In the genomic region with DNA sequence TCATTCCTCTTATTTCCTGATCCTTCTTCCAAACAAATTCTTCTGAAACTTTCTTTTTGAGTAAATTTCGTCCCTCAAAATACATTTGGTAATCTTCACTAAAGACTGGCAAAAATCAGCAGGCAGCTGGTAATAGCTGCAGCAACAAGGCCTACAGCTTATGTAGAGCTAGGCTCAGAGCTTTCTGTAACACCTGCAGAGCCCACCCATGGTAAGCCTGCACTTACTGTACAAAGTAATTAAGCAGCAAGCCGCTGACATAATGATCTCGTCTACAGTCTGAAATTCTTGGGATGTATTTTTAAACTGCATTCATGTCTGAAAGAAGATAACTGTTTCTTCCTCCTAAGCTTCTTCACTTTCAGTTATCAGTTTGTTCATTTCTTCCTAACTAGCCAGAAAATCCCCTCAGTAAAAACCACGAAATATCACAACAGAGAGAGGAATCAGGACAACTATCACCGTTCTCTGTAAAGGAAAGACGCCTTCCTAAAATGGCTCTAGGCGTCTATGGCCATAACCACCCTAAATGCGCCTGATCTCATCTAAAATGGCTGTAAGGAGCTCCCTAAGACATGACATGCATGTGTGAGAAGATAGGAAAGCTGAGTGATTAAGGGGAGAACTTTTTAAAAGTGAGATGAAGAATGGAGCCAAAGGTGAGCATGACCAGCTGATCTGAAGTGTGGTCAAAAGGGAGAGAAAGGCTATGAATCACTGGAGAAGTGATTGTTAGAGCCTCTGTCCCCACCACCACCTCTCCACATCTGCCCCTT, we compare ENCODE assay signal across 9 cellular contexts. TPM values are rescaled to one million over a fixed set of nuclear protein-coding genes. Genes with fewer than 3 reads are reported as not detected.
A peak's percentile ranks its signal among the peaks of the same experiment; 100 is the strongest.
DNase-seq lines count a peak whose midpoint lies in the region; ATAC-seq and TF ChIP-seq lines count a peak whose summit lies in the region.
"Had no signal": no experiment of that assay in that cellular context is flagged by ENCODE, and none has a peak within 500 bp of the region (broad histone marks: within the 10 kb centered on the region; RNA-seq: fewer than 3 reads in every experiment).

No MANE protein-coding gene starts in this region.

- no peak overlapping the region for H2BK120ac ChIP-seq in IMR-90 (ENCODE audit: low read depth, low read length)

- H3K9me3 ChIP-seq in CD4-positive, CD25-positive, alpha-beta regulatory T cell (ENCODE audit: control insufficient read depth in 2 of 2, low read length in 2 of 2): no peaks in the 10 kb centered on the region
- no peaks in the 10 kb centered on the region for H3K9me3 ChIP-seq in IMR-90 (ENCODE audit: control insufficient read depth, insufficient read depth, low read length)

- no peaks in the 10 kb centered on the region for H3K4me1 ChIP-seq in CD4-positive, CD25-positive, alpha-beta regulatory T cell (ENCODE audit: control insufficient read depth, insufficient read depth, low read length, poor library complexity, severe bottlenecking)
- H3K4me1 ChIP-seq in IMR-90 (ENCODE audit: control insufficient read depth, insufficient read depth, low read length): peaks cover 13% of the 10 kb centered on the region

- no peak overlapping the region for H3K27ac ChIP-seq in CD4-positive, CD25-positive, alpha-beta regulatory T cell (ENCODE audit: insufficient read depth, low read length, poor library complexity, severe bottlenecking)
- H3K27ac ChIP-seq in IMR-90 (ENCODE audit: insufficient read depth, low read length) (no peak overlapping the region), caudate nucleus (ENCODE audit: low read depth, low read length) (peak overlapping the region; percentile 52)

- TF ChIP-seq POLR2A in IMR-90 (IDR thresholded peaks at IDR 0.05; ENCODE audit: low read depth, low read length): no peak

- no peak for ATAC-seq in CD4-positive, CD25-positive, alpha-beta regulatory T cell (ENCODE audit: low read depth in 2 of 2)
- peak; percentile 56 for ATAC-seq in GM18511 (IDR thresholded peaks at IDR 0.05; ENCODE audit: unreplicated experiment)
- ATAC-seq in IMR-90 (ENCODE audit: low read depth): no peak
- no peak for ATAC-seq in HG02981 (IDR thresholded peaks at IDR 0.05; ENCODE audit: unreplicated experiment)
- no peak for ATAC-seq in HG03159 (IDR thresholded peaks at IDR 0.05; ENCODE audit: unreplicated experiment)
- no peak for ATAC-seq in HG03469 (IDR thresholded peaks at IDR 0.05; ENCODE audit: unreplicated experiment)
- ATAC-seq in left lobe of liver: no peak

- no peak overlapping the region for H2AK5ac ChIP-seq in IMR-90 (ENCODE audit: low read depth, low read length)

- DNase-seq in CD4-positive, CD25-positive, alpha-beta regulatory T cell: no peak
- DNase-seq in IMR-90 (no peak), caudate nucleus (lab: John Stamatoyannopoulos, UW) (no peak), left lobe of liver (ENCODE audit: low spot score) (no peak)
- DNase-seq: NCI-H526 had no signal

- H4K8ac ChIP-seq in IMR-90 (ENCODE audit: low read depth in 2 of 2, low read length in 2 of 2): no peak overlapping the region

- no peak overlapping the region for H2BK5ac ChIP-seq in IMR-90 (ENCODE audit: low read depth, low read length, poor library complexity, severe bottlenecking)

- H3K23ac ChIP-seq in IMR-90 (ENCODE audit: low read depth, low read length): peak overlapping the region; percentile 66

- in situ Hi-C loops in IMR-90 (cut with MboI; ENCODE audit: low sequenced_read_pairs): no loop called here

- no peak overlapping the region for H4K5ac ChIP-seq in IMR-90 (ENCODE audit: low read depth, low read length)

- no peak overlapping the region; the same call in 1 of the 2 replicates for H3K4me2 ChIP-seq in IMR-90 (ENCODE audit: low read depth, low read length)

- H2BK20ac ChIP-seq in IMR-90 (ENCODE audit: low read depth, low read length): no peak overlapping the region

- no peak overlapping the region for H2AFZ ChIP-seq in IMR-90 (replicated peaks; ENCODE audit: low read length, poor library complexity)

- peaks cover 18% of the 10 kb centered on the region for H3K9me1 ChIP-seq in IMR-90 (ENCODE audit: insufficient read depth, low read length)

- no peak overlapping the region for H2BK15ac ChIP-seq in IMR-90 (ENCODE audit: low read depth, low read length)

- no peak for TF ChIP-seq RAD21 in IMR-90 (IDR thresholded peaks at IDR 0.05; ENCODE audit: low read length)

- POLR2A ChIA-PET in IMR-90 (lab: Charles Lee; ENCODE audit: unreplicated experiment): interaction anchor here (0.7 kb wide), 1 partner anchor 15 kb away, joined by 3 read pairs; no protein-coding TSS in a partner anchor

- intact Hi-C loops in IMR-90 (cut with micrococcal nuclease): loop anchor here (5.0 kb wide), 1 partner anchor 53 kb away; no protein-coding TSS in a partner anchor

- CTCF ChIA-PET in IMR-90 (lab: Yijun Ruan, JAX): interaction anchor here (0.6 kb wide), 1 partner anchor 82 kb away, joined by 3 read pairs; no protein-coding TSS in a partner anchor

- no peaks in the 10 kb centered on the region for H3K36me3 ChIP-seq in CD4-positive, CD25-positive, alpha-beta regulatory T cell (ENCODE audit: control insufficient read depth, insufficient read depth, low read length)
- H3K36me3 ChIP-seq in IMR-90 (ENCODE audit: control insufficient read depth, insufficient read depth, low read length): peaks cover 7% of the 10 kb centered on the region

- no peak overlapping the region for H3K9ac ChIP-seq in IMR-90 (ENCODE audit: low read depth, low read length)

- H4K91ac ChIP-seq in IMR-90 (ENCODE audit: insufficient read depth, low read depth, low read length): no peak overlapping the region

- no peak overlapping the region for H3K56ac ChIP-seq in IMR-90 (ENCODE audit: extremely low read depth, insufficient read depth, low read length)

- H4K20me1 ChIP-seq in IMR-90 (ENCODE audit: insufficient read depth, low read length): peaks cover 58% of the 10 kb centered on the region

- no peaks in the 10 kb centered on the region for H3K9me3 Mint-ChIP-seq in CD4-positive, CD25-positive, alpha-beta regulatory T cell

- H3K79me1 ChIP-seq in IMR-90 (ENCODE audit: low read depth in 1 of 2, low read length in 2 of 2): peaks cover 29 to 79% of the 10 kb centered on the region in 2 experiments

- peaks cover 0 to 17% (median 6%) of the 10 kb centered on the region in 4 donors for H3K4me1 Mint-ChIP-seq in CD4-positive, CD25-positive, alpha-beta regulatory T cell

- 0 out of 2 replicates have a peak overlapping the region, but pooled peaks have one; percentile 10 for H3K4ac ChIP-seq in IMR-90 (ENCODE audit: low read depth, low read length)

- TF ChIP-seq CTCF in IMR-90 (conservative IDR thresholded peaks at IDR 0.05; ENCODE audit: low read depth, low read length): no peak

- no peaks in the 10 kb centered on the region for H3K27me3 Mint-ChIP-seq in CD4-positive, CD25-positive, alpha-beta regulatory T cell

- peak overlapping the region; percentile 68; the same call in 1 of the 2 replicates for H3K14ac ChIP-seq in IMR-90 (replicated peaks; ENCODE audit: low read depth, low read length)

- 80% methylated on average over 1 of the region's 8 CpGs; no CpG with 5 or more reads in 1 of the 2 experiments for WGBS in IMR-90 (ENCODE audit: extremely low coverage in 2 of 2, insufficient read length in 1 of 2), 2 experiments

- peak overlapping the region in 2 of 3 donors; percentile 9 to 40 for H3K27ac Mint-ChIP-seq in CD4-positive, CD25-positive, alpha-beta regulatory T cell

- dilution Hi-C loops in IMR-90 (cut with HindIII; ENCODE audit: low sequenced_read_pairs, unreplicated experiment): no loop called here

- no peak overlapping the region; the same call in 1 of the 2 replicates for H3K18ac ChIP-seq in IMR-90 (ENCODE audit: low read depth, low read length)

- H2AK9ac ChIP-seq in IMR-90 (replicated peaks; ENCODE audit: low read depth, low read length, poor library complexity): no peak overlapping the region

- H3K4me3 Mint-ChIP-seq in CD4-positive, CD25-positive, alpha-beta regulatory T cell: no peak overlapping the region

- no peaks in the 10 kb centered on the region for H3K36me3 Mint-ChIP-seq in CD4-positive, CD25-positive, alpha-beta regulatory T cell

- BruUV-seq in IMR-90 (replicated peaks; lab: Mats Ljungman, UMichigan): no TSS peak

- H3K4me3 ChIP-seq in CD4-positive, CD25-positive, alpha-beta regulatory T cell (ENCODE audit: low read depth, low read length): no peak overlapping the region
- H3K4me3 ChIP-seq in IMR-90 (ENCODE audit: insufficient read depth, low read depth, low read length): no peak overlapping the region

- no peaks in the 10 kb centered on the region for H3K27me3 ChIP-seq in CD4-positive, CD25-positive, alpha-beta regulatory T cell (ENCODE audit: control insufficient read depth, insufficient read depth, low read length)
- H3K27me3 ChIP-seq in IMR-90 (ENCODE audit: control insufficient read depth, insufficient read depth, low read length): no peaks in the 10 kb centered on the region

TF ChIP-seq in IMR-90, 13 proteins besides CTCF, POLR2A, EP300 and RAD21 (continues in another document):
- TF ChIP-seq, protein P1, sequence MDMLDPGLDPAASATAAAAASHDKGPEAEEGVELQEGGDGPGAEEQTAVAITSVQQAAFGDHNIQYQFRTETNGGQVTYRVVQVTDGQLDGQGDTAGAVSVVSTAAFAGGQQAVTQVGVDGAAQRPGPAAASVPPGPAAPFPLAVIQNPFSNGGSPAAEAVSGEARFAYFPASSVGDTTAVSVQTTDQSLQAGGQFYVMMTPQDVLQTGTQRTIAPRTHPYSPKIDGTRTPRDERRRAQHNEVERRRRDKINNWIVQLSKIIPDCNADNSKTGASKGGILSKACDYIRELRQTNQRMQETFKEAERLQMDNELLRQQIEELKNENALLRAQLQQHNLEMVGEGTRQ (IDR thresholded peaks at IDR 0.05; ENCODE audit: low read depth, low read length): no peak
- TF ChIP-seq ELK1 (IDR thresholded peaks at IDR 0.05; ENCODE audit: borderline replicate concordance, low read depth, low read length) (no peak), RFX5 (IDR thresholded peaks at IDR 0.05; ENCODE audit: low read depth, low read length) (no peak), SMC3 (IDR thresholded peaks at IDR 0.05; ENCODE audit: low read depth, low read length) (no peak), BHLHE40 (IDR thresholded peaks at IDR 0.05; ENCODE audit: low read depth, low read length) (no peak)

RNA-seq across cellular contexts. Expression of gene DENND5A, which starts 56.2 kb away (rescaled TPM):
- 44.3 TPM for total RNA-seq in CD4-positive, CD25-positive, alpha-beta regulatory T cell
- 1 to 10 TPM; 2.2 to 6.6 (median 3.6) TPM for polyA plus RNA-seq in CD4-positive, CD25-positive, alpha-beta regulatory T cell
- total RNA-seq in IMR-90 (2012; rRNA removed) (182 and 192 TPM in 2 replicates), left lobe of liver (15.5 TPM)
- 175 and 179 TPM in 2 replicates for polyA plus RNA-seq in IMR-90 (2012; rRNA removed)
- polyA plus RNA-seq in IMR-90 (2012; cell fraction: cytosol; rRNA removed): 105 and 110 TPM in 2 replicates
- 162 and 172 TPM in 2 replicates for polyA plus RNA-seq in IMR-90 (2012; cell fraction: nucleus; rRNA removed; ENCODE audit: low replicate concordance)
